Comparison of ENCODE assay signal across 8 cellular contexts in genomic region chr1:109239580-109240068, GRCh38. TPM values are rescaled to one million over a fixed set of nuclear protein-coding genes. Genes with fewer than 3 reads are reported as not detected.
DNase-seq lines count a peak whose midpoint lies in the region; ATAC-seq, FAIRE-seq and TF ChIP-seq lines count a peak whose summit lies in the region.

No MANE protein-coding gene starts in this region.

- no peak for FAIRE-seq in pancreas (lab: Jason Lieb, UNC)
- no peak for FAIRE-seq in RCC 7860 (lab: Jason Lieb, UNC)

- H3K9me3 ChIP-seq in esophagus (ENCODE audit: control insufficient read depth in 2 of 2, insufficient read depth in 1 of 2, low read depth in 1 of 2, low read length in 1 of 2) (no peaks in the 10 kb centered on the region), pancreas (no peaks in the 10 kb centered on the region)

- WGBS in esophagus, 2 donors = 55 to 72% methylated on average over 3 of the region's 3 CpGs
- 59 to 72% methylated on average over 3 of the region's 3 CpGs for WGBS in pancreas, 2 donors

- H3K27ac ChIP-seq in esophagus (ENCODE audit: low read depth in 2 of 2, low read length in 1 of 2) (peak overlapping the region; percentile 93 to 96), pancreas (no peak overlapping the region)

- peak; percentile 22 to 44 (median 27) for TF ChIP-seq CTCF in pancreas (IDR thresholded peaks at IDR 0.05)
- no peak for TF ChIP-seq CTCF in omental fat pad (IDR thresholded peaks at IDR 0.05)

- intact Hi-C loops in pancreas (cut with DNase I) = no loop called here

- H3K4me3 ChIP-seq in esophagus (ENCODE audit: low read depth in 1 of 2, low read length in 2 of 2) (no peak overlapping the region), pancreas (no peak overlapping the region)

- H3K36me3 ChIP-seq in esophagus (ENCODE audit: control insufficient read depth in 2 of 2, insufficient read depth in 2 of 2, low read length in 1 of 2) (peaks cover 23 to 31% of the 10 kb centered on the region in 2 donors), pancreas (peaks cover 3 to 43% (median 39%) of the 10 kb centered on the region in 3 donors)

- DNase-seq in stimulated activated CD4-positive, alpha-beta T cell treated with anti-CD3 and anti-CD28 coated beads, Interleukin-1b, Interleukin-23, amount 100 ng/mL, for 48 hours = peak; percentile 41
- no peak for DNase-seq in stimulated activated CD4-positive, alpha-beta T cell treated with anti-CD3 and anti-CD28 coated beads, Interleukin-12 subunit alpha, Interleukin-12 subunit beta, amount 100 ng/mL, for 4 hours
- DNase-seq in HK-2 (ENCODE audit: unreplicated experiment) = peak; percentile 40
- DNase-seq in pancreas = peak in 3 of 6 donors; percentile 46 to 66 (median 47)
- no peak for DNase-seq in RCC 7860 (ENCODE audit: low spot score)
- no peak for DNase-seq in omental fat pad (ENCODE audit: low spot score)

- peak; percentile 78 for ATAC-seq in SK-N-SH treated with all-trans-retinoic acid at 6 μM for 48 hours
- ATAC-seq in pancreas = peak; percentile 64 to 76 (median 70)
- ATAC-seq in omental fat pad (ENCODE audit: low FRiP score) = no peak

- H3K4me1 ChIP-seq in esophagus (ENCODE audit: control insufficient read depth in 2 of 2, insufficient read depth in 2 of 2, low read length in 1 of 2) (peaks cover 2 to 21% of the 10 kb centered on the region in 2 donors), pancreas (peaks cover 0 to 5% (median 5%) of the 10 kb centered on the region in 3 donors)

- H3K27me3 ChIP-seq in esophagus (ENCODE audit: control insufficient read depth in 1 of 2, insufficient read depth in 2 of 2, low read length in 2 of 2) (no peaks in the 10 kb centered on the region), pancreas (no peaks in the 10 kb centered on the region)

TF ChIP-seq in SK-N-SH treated with all-trans-retinoic acid at 6 μM for 48 hours, 23 proteins besides CTCF, POLR2A, EP300 and RAD21:
- TF ChIP-seq ZNF70 (CRISPR knock-in tag; IDR thresholded peaks at IDR 0.05) (no peak), BACH2 (CRISPR knock-in tag; IDR thresholded peaks at IDR 0.05; ENCODE audit: borderline replicate concordance) (no peak), SNAI2 (CRISPR knock-in tag; IDR thresholded peaks at IDR 0.05) (no peak)

RNA-seq across cellular contexts. Expression of gene CELSR2, which starts 9.7 kb away (rescaled TPM):
- polyA plus RNA-seq in esophagus (10 to 100 TPM; 17.4 to 19.4 TPM), pancreas (1 to 10 TPM; 5.6 to 6.8 TPM)
- total RNA-seq in pancreas (1 to 10 TPM; 4.0 to 8.5 (median 4.7) TPM), omental fat pad (1 to 10 TPM; 1.6 to 2.6 (median 1.9) TPM)

RNA-seq across cellular contexts. Expression of gene SARS1, which starts 25.9 kb away (rescaled TPM):
- polyA plus RNA-seq in esophagus (100 to 1,000 TPM in 1 of 2 donors, 10 to 100 TPM in 1; 31.4 to 124 TPM), pancreas (100 to 1,000 TPM in 1 of 2 donors, 10 to 100 TPM in 1; 50.5 to 125 TPM)
- total RNA-seq in pancreas (100 to 1,000 TPM in 4 of 6 donors, 10 to 100 TPM in 2; 82.7 to 270 (median 115) TPM), omental fat pad (100 to 1,000 TPM; 109 to 151 (median 132) TPM)

RNA-seq across cellular contexts. Expression of gene PSRC1, which starts 43.3 kb away (rescaled TPM):
- polyA plus RNA-seq in esophagus (10 to 100 TPM in 1 of 2 donors, 1 to 10 TPM in 1; 6.3 to 10.4 TPM), pancreas (1 to 10 TPM; 2.2 to 5.4 TPM)
- total RNA-seq in pancreas (1 to 10 TPM in 2 of 6 donors, under 1 TPM in 4; 0.08 to 3.0 (median 0.78) TPM), omental fat pad (1 to 10 TPM; 1.7 to 8.7 (median 2.1) TPM)

Comparison
In these comparisons a context has a peak if more than half of its experiments do, and no peak if none do; other contexts are left out.
1. DNase-seq: peak in stimulated activated CD4-positive, alpha-beta T cell treated with anti-CD3 and anti-CD28 coated beads, Interleukin-1b, Interleukin-23, amount 100 ng/mL, for 48 hours (single experiment) and HK-2 (single experiment); none in stimulated activated CD4-positive, alpha-beta T cell treated with anti-CD3 and anti-CD28 coated beads, Interleukin-12 subunit alpha, Interleukin-12 subunit beta, amount 100 ng/mL, for 4 hours (single experiment), RCC 7860 (single experiment) and omental fat pad (single experiment).
2. H3K27ac ChIP-seq: peak in esophagus (2 of 2); none in pancreas (0 of 4).
3. CTCF ChIP-seq: peak in pancreas (4 of 4); none in omental fat pad (0 of 3).